In genomic region chr7:54643064-54643463, GRCh38 we compare ENCODE assay signal across 22 cellular contexts.
"Had no signal": no experiment of that assay in that cellular context is flagged by ENCODE, and none has a peak within 500 bp of the region (broad histone marks: within the 10 kb centered on the region; RNA-seq: fewer than 3 reads in every experiment).

No MANE protein-coding gene starts in this region.

- DNase-seq: dermis blood vessel endothelial cell; dorsolateral prefrontal cortex; effector CD4-positive, alpha-beta T cell; effector memory CD4-positive, alpha-beta T cell; foreskin keratinocyte; heart left ventricle; hypothalamus; islet precursor cell; kidney; kidney glomerular epithelial cell; left colon; left ventricle myocardium superior; lower lobe of right lung; mesenchymal stem cell; mucosa of descending colon; naive B cell had no signal

- H3K27me3 ChIP-seq: dorsolateral prefrontal cortex, esophagus muscularis mucosa, foreskin keratinocyte, heart left ventricle, hepatocyte had no signal

- H2AFZ ChIP-seq: hepatocyte had no signal

- H3K4me1 Mint-ChIP-seq: naive B cell had no signal

- H3K27ac Mint-ChIP-seq: mesothelial cell of epicardium, naive B cell had no signal

- H3K9me3 Mint-ChIP-seq: mesothelial cell of epicardium had no signal

- H3K4me2 ChIP-seq: hepatocyte had no signal

- H3K4me3 ChIP-seq: coronary artery, dorsolateral prefrontal cortex, esophagus muscularis mucosa, gastroesophageal sphincter, heart left ventricle, hepatocyte, lower lobe of right lung, mucosa of descending colon had no signal

- H3K36me3 ChIP-seq: esophagus muscularis mucosa, gastroesophageal sphincter, heart left ventricle, lower lobe of right lung had no signal

- H3K4me1 ChIP-seq: esophagus muscularis mucosa, foreskin keratinocyte, gastroesophageal sphincter, heart left ventricle, lower lobe of right lung had no signal

- ATAC-seq: foreskin keratinocyte, gastroesophageal sphincter, heart left ventricle, left colon, left lobe of liver, left ventricle myocardium superior, lower lobe of right lung, mucosa of descending colon had no signal

- H3K36me3 Mint-ChIP-seq: mesothelial cell of epicardium, naive B cell had no signal

- H3K79me2 ChIP-seq: hepatocyte had no signal

- H3K9me3 ChIP-seq: esophagus muscularis mucosa, gastroesophageal sphincter, heart left ventricle, lower lobe of right lung, mucosa of descending colon had no signal

- H3K4me3 Mint-ChIP-seq: mesothelial cell of epicardium, naive B cell had no signal

- H3K27ac ChIP-seq: coronary artery, esophagus muscularis mucosa, foreskin keratinocyte, gastroesophageal sphincter, heart left ventricle, hepatocyte, lower lobe of right lung had no signal

- H3K27me3 Mint-ChIP-seq: naive B cell had no signal
